In the genomic region with DNA sequence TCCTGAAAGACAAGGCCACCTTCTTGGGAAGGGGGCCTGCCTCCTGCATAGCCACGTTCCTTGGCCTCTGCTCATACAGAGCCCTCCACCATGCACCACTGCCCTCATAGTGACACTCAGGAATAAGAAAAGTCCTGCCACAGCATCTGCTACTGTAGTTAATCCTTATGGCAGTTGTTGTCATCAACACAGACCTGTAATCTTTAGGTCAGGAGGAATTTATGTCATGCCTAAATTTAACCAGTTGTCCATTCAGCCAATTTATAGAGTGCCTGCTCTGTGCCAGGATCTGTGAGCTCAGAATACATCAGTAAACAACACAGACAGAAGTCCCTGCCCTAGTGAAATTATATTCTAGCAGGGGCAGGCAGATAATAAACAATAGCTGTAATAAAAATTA, we compare ENCODE assay signal across 17 cellular contexts. TPM values are rescaled to one million over a fixed set of nuclear protein-coding genes. Genes with fewer than 3 reads are reported as not detected.
DNase-seq lines count a peak whose midpoint lies in the region; ATAC-seq and TF ChIP-seq lines count a peak whose summit lies in the region.
"Had no signal": no experiment of that assay in that cellular context is flagged by ENCODE, and none has a peak within 500 bp of the region (broad histone marks: within the 10 kb centered on the region; RNA-seq: fewer than 3 reads in every experiment).

No MANE protein-coding gene starts in this region.

- ATAC-seq in left ventricle myocardium superior, result peak; percentile 88

- H3K36me3 ChIP-seq in skeletal muscle tissue (ENCODE audit: control insufficient read depth in 3 of 3, insufficient read depth in 3 of 3, low read length in 3 of 3) (no peaks in the 10 kb centered on the region), transverse colon (no peaks in the 10 kb centered on the region)

- TF ChIP-seq CTCF in transverse colon (IDR thresholded peaks at IDR 0.05), result no peak

- WGBS in transverse colon (ENCODE audit: low coverage in 1 of 2), 2 donors, result 61% methylated on average over 1 of the region's 1 CpG; no CpG with 5 or more reads in 1 of the 2 donors

- H3K4me1 ChIP-seq in skeletal muscle tissue (ENCODE audit: control insufficient read depth in 3 of 3, insufficient read depth in 3 of 3, low read length in 3 of 3) (peaks cover 0 to 14% (median 7%) of the 10 kb centered on the region in 3 donors), transverse colon (peaks cover 0 to 4% (median 0%) of the 10 kb centered on the region in 4 donors)
- H3K4me1 ChIP-seq: Caco-2 had no signal

- peak overlapping the region in 1 of 3 donors; percentile 35 for H3K9ac ChIP-seq in skeletal muscle tissue (ENCODE audit: low read depth in 1 of 3, low read length in 3 of 3)
- H3K9ac ChIP-seq: GM23248 had no signal

- no peak for TF ChIP-seq EP300 in transverse colon (IDR thresholded peaks at IDR 0.05; ENCODE audit: low read depth)

- DNase-seq in DMS79 treated with DMSO at 0.1 percent for 48 hours (lab: John Stamatoyannopoulos, UW) (peak; percentile 6), left ventricle myocardium superior (no peak), transverse colon (no peak), middle frontal gyrus (ENCODE audit: extremely low spot score, low spot score) (no peak)
- no peak for DNase-seq in stimulated activated CD4-positive, alpha-beta T cell treated with anti-CD3 and anti-CD28 coated beads, Interleukin-4, amount 100 ng/mL, for 1 hour
- DNase-seq: Caco-2, DMS53, GM23248, HCEC 1CT, NCI-H1105, NCI-H187, NCI-H226, NCI-H526 treated with DMSO at 0.1 percent for 48 hours, PC-9 had no signal

- intact Hi-C loops in left ventricle myocardium superior (cut with micrococcal nuclease) (no loop called here), transverse colon (cut with DNase I; ENCODE audit: low total_unique reads) (no loop called here)

- H3K27me3 ChIP-seq in skeletal muscle tissue (ENCODE audit: control insufficient read depth in 3 of 3, insufficient read depth in 3 of 3, low read length in 3 of 3) (no peaks in the 10 kb centered on the region), transverse colon (no peaks in the 10 kb centered on the region)

- H3K27ac ChIP-seq in angular gyrus (ENCODE audit: low read depth, low read length), result peak overlapping the region; percentile 91
- peak overlapping the region; percentile 75 for H3K27ac ChIP-seq in skeletal muscle tissue (ENCODE audit: low read depth, low read length)
- H3K27ac ChIP-seq in transverse colon, result no peak overlapping the region
- H3K27ac ChIP-seq: GM23248, PC-9 had no signal

- H3K4me3 ChIP-seq in skeletal muscle tissue (ENCODE audit: low read length in 3 of 3) (peak overlapping the region in 1 of 3 donors; percentile 9), transverse colon (no peak overlapping the region)
- H3K4me3 ChIP-seq: GM23248, PC-9 had no signal

- in situ Hi-C loops in transverse colon (cut with MboI; ENCODE audit: low pct_ligation_motif_present in 1 of 4, low pct_unique_long_range_greater_than_20kb in 1 of 4, low sequenced_read_pairs in 3 of 4), result no loop called here

- H3K9me3 ChIP-seq in skeletal muscle tissue (ENCODE audit: control insufficient read depth in 3 of 3, low read length in 3 of 3) (no peaks in the 10 kb centered on the region), transverse colon (no peaks in the 10 kb centered on the region)
- H3K9me3 ChIP-seq: Caco-2 had no signal

- TF ChIP-seq POLR2A in transverse colon (IDR thresholded peaks at IDR 0.05), result no peak

RNA-seq across cellular contexts. Expression of a gene that starts 44.4 kb away (rescaled TPM):
- 14.9 TPM for total RNA-seq in left ventricle myocardium superior
- total RNA-seq in skeletal muscle tissue, result 0.52 TPM
- 10 to 100 TPM in 1 of 4 donors, 1 to 10 TPM in 3; 1.9 to 17.7 (median 2.7) TPM for total RNA-seq in transverse colon
- total RNA-seq: GM23248, LHCN-M2, PC-9 had no signal

Comparison
In these comparisons a context has a peak if more than half of its experiments do, and no peak if none do; other contexts are left out.
1. H3K27ac ChIP-seq: peak in angular gyrus (single experiment) and skeletal muscle tissue (single experiment); none in transverse colon (0 of 4).